Comparison of ENCODE assay signal across 1 cellular context in the genomic region with DNA sequence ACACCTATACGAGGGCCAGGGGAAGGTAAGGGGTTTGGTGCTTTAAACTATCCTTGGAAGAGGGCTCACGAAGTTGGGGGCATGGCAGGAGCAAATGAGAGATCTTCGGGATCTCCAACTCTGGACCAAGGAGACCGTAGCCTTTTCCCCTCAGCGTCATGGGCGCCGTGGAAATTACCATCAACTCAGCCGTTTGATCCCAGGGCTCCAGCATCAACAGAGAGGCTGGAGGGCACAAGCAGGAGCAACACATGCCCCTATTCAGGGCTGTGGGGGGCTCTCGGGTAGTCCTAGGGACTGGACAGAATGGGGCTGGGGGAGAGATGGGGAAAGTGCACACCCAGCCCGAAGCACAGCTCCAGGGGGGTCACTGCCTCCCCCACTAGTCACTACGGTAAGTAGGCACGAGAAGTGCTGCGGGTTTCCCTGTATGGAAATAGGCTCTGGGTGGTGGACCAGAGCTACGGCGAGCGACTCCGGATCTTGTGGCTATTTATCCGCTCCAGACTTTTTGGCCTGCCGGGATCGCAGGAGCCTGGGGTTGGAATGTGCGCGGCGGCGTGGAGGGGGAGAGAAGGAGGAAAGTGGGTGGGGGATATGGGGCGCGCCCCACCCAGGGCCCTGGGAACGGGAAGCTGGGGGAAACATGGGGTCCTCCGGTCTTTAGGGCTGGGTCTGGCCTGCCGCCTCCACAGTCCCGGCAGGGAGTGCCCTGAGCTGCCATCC.
TF ChIP-seq lines count a peak whose summit lies in the region.

No MANE protein-coding gene starts in this region.

TF ChIP-seq in endothelial cell of umbilical vein, 7 proteins besides CTCF, POLR2A, EP300 and RAD21:
- TF ChIP-seq JUN (IDR thresholded peaks at IDR 0.05; ENCODE audit: borderline replicate concordance, insufficient read depth, insufficient read length, low read depth) (no peak), POLR2AphosphoS5 (IDR thresholded peaks at IDR 0.05; ENCODE audit: insufficient read depth, low read depth, low read length) (peak; percentile 44)
